In the genomic region with DNA sequence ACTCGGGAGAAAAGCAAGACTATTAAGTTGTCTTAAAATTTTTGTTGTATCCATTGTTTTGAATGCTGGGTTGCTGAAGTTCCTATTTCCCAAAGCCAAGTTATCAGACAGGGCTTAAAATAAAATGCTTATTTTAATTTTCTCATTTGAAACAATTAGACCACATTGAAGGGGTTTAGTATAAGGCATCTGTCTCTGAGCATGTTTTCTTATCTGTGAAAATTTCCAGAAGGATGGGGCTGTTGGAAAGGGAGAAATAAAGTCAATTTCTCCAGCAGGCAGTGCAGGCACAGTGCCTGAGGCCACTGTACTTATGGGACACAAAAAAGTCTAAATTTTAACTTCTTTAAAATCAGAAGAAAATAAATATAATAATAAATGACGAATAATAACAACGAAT, we compare ENCODE assay signal across 23 cellular contexts.
"Had no signal": no experiment of that assay in that cellular context is flagged by ENCODE, and none has a peak within 500 bp of the region (broad histone marks: within the 10 kb centered on the region; RNA-seq: fewer than 3 reads in every experiment).

No MANE protein-coding gene starts in this region.

- H3K36me3 ChIP-seq: ovary, spleen had no signal

- H3K4me3 Mint-ChIP-seq: activated CD4-positive, alpha-beta T cell treated with anti-CD3 and anti-CD28 coated beads, Interleukin-2, amount 10 ng/mL, durations not matched to agents 7 days and 5 days; activated naive CD4-positive, alpha-beta T cell treated with anti-CD3 and anti-CD28 coated beads, Interleukin-2, amount 10 ng/mL, durations not matched to agents 7 days and 5 days; activated T-cell treated with anti-CD3 and anti-CD28 coated beads, Interleukin-2, amount 50 U/mL, for 4 hours; central memory CD8-positive, alpha-beta T cell; naive B cell; stimulated activated memory B cell treated with anti-CD40 and anti-IgM and Interleukin-4, amounts not matched to agents 10 μg/mL and 1 μg/mL and 100 μg/mL, for 72 hours had no signal

- H3K27ac ChIP-seq: spleen had no signal

- H3K9me3 ChIP-seq: ovary, spleen had no signal

- H3K9me3 Mint-ChIP-seq: activated CD4-positive, alpha-beta T cell treated with anti-CD3 and anti-CD28 coated beads, Interleukin-2, amount 10 ng/mL, durations not matched to agents 7 days and 5 days; activated naive CD4-positive, alpha-beta T cell treated with anti-CD3 and anti-CD28 coated beads, Interleukin-2, amount 10 ng/mL, durations not matched to agents 7 days and 5 days; activated T-cell treated with anti-CD3 and anti-CD28 coated beads, Interleukin-2, amount 50 U/mL, for 4 hours; central memory CD8-positive, alpha-beta T cell; stimulated activated memory B cell treated with anti-CD40 and anti-IgM and Interleukin-4, amounts not matched to agents 10 μg/mL and 1 μg/mL and 100 μg/mL, for 72 hours had no signal

- FAIRE-seq: keratinocyte, urothelium cell line had no signal

- H3K27ac Mint-ChIP-seq: activated CD4-positive, alpha-beta T cell treated with anti-CD3 and anti-CD28 coated beads, Interleukin-2, amount 10 ng/mL, durations not matched to agents 7 days and 5 days; activated naive CD4-positive, alpha-beta T cell treated with anti-CD3 and anti-CD28 coated beads, Interleukin-2, amount 10 ng/mL, durations not matched to agents 7 days and 5 days; naive B cell; stimulated activated memory B cell treated with anti-CD40 and anti-IgM and Interleukin-4, amounts not matched to agents 10 μg/mL and 1 μg/mL and 100 μg/mL, for 72 hours had no signal

- DNase-seq: activated CD4-positive, alpha-beta T cell treated with anti-CD3 and anti-CD28 coated beads, Interleukin-2, amount 10 ng/mL, durations not matched to agents 7 days and 5 days; activated CD8-positive, alpha-beta memory T cell treated with anti-CD3 and anti-CD28 coated beads, Interleukin-2, amount 50 U/mL, for 4 hours; activated effector memory CD4-positive, alpha-beta T cell treated with Interleukin-2 at 50 U/mL for 16 hours; activated naive CD4-positive, alpha-beta T cell treated with anti-CD3 and anti-CD28 coated beads, Interleukin-2, amount 10 ng/mL, durations not matched to agents 7 days and 5 days; activated T-cell treated with anti-CD3 and anti-CD28 coated beads, Interleukin-2, amount 50 U/mL, for 4 hours; aorta; cortex of kidney; effector CD4-positive, alpha-beta T cell; hypothalamus; naive B cell; ovary; spleen; stimulated activated CD4-positive, alpha-beta T cell treated with anti-CD3 and anti-CD28 coated beads, Interleukin-4, amount 100 ng/mL, for 4 hours; T1000 had no signal

- H3K4me1 Mint-ChIP-seq: activated CD4-positive, alpha-beta T cell treated with anti-CD3 and anti-CD28 coated beads, Interleukin-2, amount 10 ng/mL, durations not matched to agents 7 days and 5 days; activated naive CD4-positive, alpha-beta T cell treated with anti-CD3 and anti-CD28 coated beads, Interleukin-2, amount 10 ng/mL, durations not matched to agents 7 days and 5 days; central memory CD8-positive, alpha-beta T cell had no signal

- H3K27me3 ChIP-seq: ovary, spleen had no signal

- ATAC-seq: activated CD4-positive, CD25-positive, alpha-beta regulatory T cell treated with anti-CD3 and anti-CD28 coated beads, Interleukin-2, amount 50 U/mL, for 24 hours; activated T-cell treated with anti-CD3 and anti-CD28 coated beads, Interleukin-2, amount 50 U/mL, for 4 hours; esophagus mucosa; left lobe of liver; sciatic nerve; stimulated activated memory B cell treated with anti-CD40 and anti-IgM and Interleukin-4, amounts not matched to agents 10 μg/mL and 1 μg/mL and 100 μg/mL, for 72 hours had no signal

- H3K27me3 Mint-ChIP-seq: activated CD4-positive, alpha-beta T cell treated with anti-CD3 and anti-CD28 coated beads, Interleukin-2, amount 10 ng/mL, durations not matched to agents 7 days and 5 days; activated naive CD4-positive, alpha-beta T cell treated with anti-CD3 and anti-CD28 coated beads, Interleukin-2, amount 10 ng/mL, durations not matched to agents 7 days and 5 days; stimulated activated memory B cell treated with anti-CD40 and anti-IgM and Interleukin-4, amounts not matched to agents 10 μg/mL and 1 μg/mL and 100 μg/mL, for 72 hours had no signal

- H3K4me3 ChIP-seq: lung, ovary, spleen had no signal

- H3K36me3 Mint-ChIP-seq: activated naive CD4-positive, alpha-beta T cell treated with anti-CD3 and anti-CD28 coated beads, Interleukin-2, amount 10 ng/mL, durations not matched to agents 7 days and 5 days; naive B cell; stimulated activated memory B cell treated with anti-CD40 and anti-IgM and Interleukin-4, amounts not matched to agents 10 μg/mL and 1 μg/mL and 100 μg/mL, for 72 hours had no signal
